28 cellular contexts compared by ENCODE assay signal in genomic region chr11:34151916-34152845, GRCh38. TPM values are rescaled to one million over a fixed set of nuclear protein-coding genes. Genes with fewer than 3 reads are reported as not detected.
DNase-seq lines count a peak whose midpoint lies in the region; ATAC-seq lines count a peak whose summit lies in the region.
"Had no signal": no experiment of that assay in that cellular context is flagged by ENCODE, and none has a peak within 500 bp of the region (broad histone marks: within the 10 kb centered on the region; RNA-seq: fewer than 3 reads in every experiment).

No MANE protein-coding gene starts in this region.

- H3K9me3 Mint-ChIP-seq in activated T-cell treated with anti-CD3 and anti-CD28 coated beads, Interleukin-2, amount 50 U/mL, for 24 hours = no peaks in the 10 kb centered on the region
- H3K9me3 Mint-ChIP-seq in naive thymus-derived CD8-positive, alpha-beta T cell = no peaks in the 10 kb centered on the region
- H3K9me3 Mint-ChIP-seq: activated B cell treated with CpG ODN at 0.5 μM for 24 hours, endodermal cell had no signal

- H3K27me3 ChIP-seq in BLaER1 treated with 17β-estradiol and CSF1 and Interleukin-3, amounts not matched to agents 10 nM and 100 nM = no peaks in the 10 kb centered on the region
- H3K27me3 ChIP-seq: esophagus muscularis mucosa, left lung, neutrophil, SJCRH30, tibial artery, vagina had no signal

- H3K36me3 ChIP-seq in BLaER1 treated with 17β-estradiol and CSF1 and Interleukin-3, amounts not matched to agents 10 nM and 100 nM = peaks cover 39 to 76% (median 55%) of the 10 kb centered on the region in 11 experiments

- H3K4me3 ChIP-seq in BLaER1 treated with 17β-estradiol and CSF1 and Interleukin-3, amounts not matched to agents 10 nM and 100 nM = no peak overlapping the region
- H3K4me3 ChIP-seq: esophagus muscularis mucosa, HAP-1, left lung, SJCRH30, tibial artery, vagina had no signal

- H3K9ac ChIP-seq in BLaER1 treated with 17β-estradiol and CSF1 and Interleukin-3, amounts not matched to agents 10 nM and 100 nM = no peak overlapping the region

- peak overlapping the region; percentile 27 for H3K27ac Mint-ChIP-seq in activated T-cell treated with anti-CD3 and anti-CD28 coated beads, Interleukin-2, amount 50 U/mL, for 24 hours
- peak overlapping the region; percentile 71 for H3K27ac Mint-ChIP-seq in T-helper 17 cell
- H3K27ac Mint-ChIP-seq in naive thymus-derived CD8-positive, alpha-beta T cell = peak overlapping the region in 6 of 10 donors; percentile 11 to 91 (median 41)
- H3K27ac Mint-ChIP-seq: activated B cell treated with CpG ODN at 0.5 μM for 24 hours, endodermal cell had no signal

- no peak overlapping the region for H3K4me3 Mint-ChIP-seq in activated T-cell treated with anti-CD3 and anti-CD28 coated beads, Interleukin-2, amount 50 U/mL, for 24 hours
- no peak overlapping the region for H3K4me3 Mint-ChIP-seq in T-helper 17 cell
- H3K4me3 Mint-ChIP-seq in naive thymus-derived CD8-positive, alpha-beta T cell = no peak overlapping the region
- H3K4me3 Mint-ChIP-seq: activated B cell treated with CpG ODN at 0.5 μM for 24 hours, endodermal cell had no signal

- POLR2A ChIA-PET in naive thymus-derived CD8-positive, alpha-beta T cell (lab: Charles Lee) = no interaction called here

- H3K9me3 ChIP-seq in BLaER1 treated with 17β-estradiol and CSF1 and Interleukin-3, amounts not matched to agents 10 nM and 100 nM (replicated peaks in 1 of 11) = no peaks in the 10 kb centered on the region
- H3K9me3 ChIP-seq in T-helper 17 cell (ENCODE audit: control insufficient read depth, low read length, poor library complexity, severe bottlenecking) = no peaks in the 10 kb centered on the region
- H3K9me3 ChIP-seq: esophagus muscularis mucosa, HAP-1, left lung, neutrophil, SJCRH30, tibial artery, vagina had no signal

- peaks cover 91% of the 10 kb centered on the region for H3K36me3 Mint-ChIP-seq in activated T-cell treated with anti-CD3 and anti-CD28 coated beads, Interleukin-2, amount 50 U/mL, for 24 hours (ENCODE audit: low read depth)
- H3K36me3 Mint-ChIP-seq in T-helper 17 cell (ENCODE audit: low read depth) = peaks cover 2% of the 10 kb centered on the region
- peaks cover 0 to 29% (median 3%) of the 10 kb centered on the region in 3 donors for H3K36me3 Mint-ChIP-seq in naive thymus-derived CD8-positive, alpha-beta T cell

- no peaks in the 10 kb centered on the region for H3K27me3 Mint-ChIP-seq in activated T-cell treated with anti-CD3 and anti-CD28 coated beads, Interleukin-2, amount 50 U/mL, for 24 hours
- no peaks in the 10 kb centered on the region for H3K27me3 Mint-ChIP-seq in T-helper 17 cell
- H3K27me3 Mint-ChIP-seq in naive thymus-derived CD8-positive, alpha-beta T cell = no peaks in the 10 kb centered on the region
- H3K27me3 Mint-ChIP-seq: activated B cell treated with CpG ODN at 0.5 μM for 24 hours had no signal

- DNase-seq in activated T-cell treated with anti-CD3 and anti-CD28 coated beads, Interleukin-2, amount 50 U/mL, for 24 hours = no peak
- no peak for DNase-seq in activated T-cell treated with anti-CD3 and anti-CD28 coated beads for 4 hours
- no peak for DNase-seq in T-helper 17 cell
- peak in 1 of 10 donors; percentile 35 for DNase-seq in naive thymus-derived CD8-positive, alpha-beta T cell
- DNase-seq in activated CD4-positive, alpha-beta T cell treated with anti-CD3 and anti-CD28 coated beads for 4 hours = no peak
- no peak for DNase-seq in NCI-H2081 (lab: John Stamatoyannopoulos, UW)
- DNase-seq: activated B cell treated with CpG ODN at 0.5 μM for 24 hours; activated CD4-positive, alpha-beta T cell treated with anti-CD3 and anti-CD28 coated beads, Interleukin-2, amount 50 U/mL, for 4 hours; cerebellar nuclear complex; COR-L47; dermis blood vessel endothelial cell; endodermal cell; foreskin fibroblast; Karpas-422; mesendoderm; NCI-H1436; NCI-H82; SJCRH30; stimulated activated CD4-positive, alpha-beta T cell treated with anti-CD3 and anti-CD28 coated beads, Interleukin-2, amount 100 ng/mL, for 24 hours; tibial artery had no signal

- H3K4me2 ChIP-seq in BLaER1 treated with 17β-estradiol and CSF1 and Interleukin-3, amounts not matched to agents 10 nM and 100 nM = peak overlapping the region; percentile 64 to 95 (median 86); a peak in 19 of 22 replicates

- peaks cover 5% of the 10 kb centered on the region for H3K4me1 Mint-ChIP-seq in activated T-cell treated with anti-CD3 and anti-CD28 coated beads, Interleukin-2, amount 50 U/mL, for 24 hours (ENCODE audit: low read depth)
- peaks cover 5% of the 10 kb centered on the region for H3K4me1 Mint-ChIP-seq in T-helper 17 cell
- H3K4me1 Mint-ChIP-seq in naive thymus-derived CD8-positive, alpha-beta T cell = peaks cover 11 to 20% (median 14%) of the 10 kb centered on the region in 4 donors
- H3K4me1 Mint-ChIP-seq: endodermal cell had no signal

- peaks cover 33 to 63% (median 49%) of the 10 kb centered on the region in 10 experiments for H3K4me1 ChIP-seq in BLaER1 treated with 17β-estradiol and CSF1 and Interleukin-3, amounts not matched to agents 10 nM and 100 nM
- H3K4me1 ChIP-seq: HAP-1, SJCRH30 had no signal

- ATAC-seq in T-helper 17 cell = no peak
- no peak for ATAC-seq in naive thymus-derived CD8-positive, alpha-beta T cell
- ATAC-seq in GM21381 (IDR thresholded peaks at IDR 0.05; ENCODE audit: unreplicated experiment) = no peak
- ATAC-seq: left lung, right cardiac atrium had no signal

- peak overlapping the region in 4 of 11 experiments; percentile 2 to 62 (median 37); a peak in 5 of 22 replicates for H3K27ac ChIP-seq in BLaER1 treated with 17β-estradiol and CSF1 and Interleukin-3, amounts not matched to agents 10 nM and 100 nM
- H3K27ac ChIP-seq: esophagus muscularis mucosa, left lung, SJCRH30, tibial artery, vagina had no signal

- H4K20me1 ChIP-seq in BLaER1 treated with 17β-estradiol and CSF1 and Interleukin-3, amounts not matched to agents 10 nM and 100 nM = peaks cover 0 to 81% (median 29%) of the 10 kb centered on the region in 11 experiments; a peak in 15 of 22 replicates

RNA-seq across cellular contexts. Expression of gene NAT10, which starts 46.8 kb away (rescaled TPM):
- 10 to 100 TPM; 53.0 to 59.1 TPM for total RNA-seq in T-helper 17 cell
- 10 to 100 TPM; 78.1 to 92.8 TPM for total RNA-seq in naive thymus-derived CD8-positive, alpha-beta T cell
- polyA plus RNA-seq in naive thymus-derived CD8-positive, alpha-beta T cell = 10 to 100 TPM; 25.2 to 56.7 (median 41.9) TPM
